14 cellular contexts compared by ENCODE assay signal in the genomic region with DNA sequence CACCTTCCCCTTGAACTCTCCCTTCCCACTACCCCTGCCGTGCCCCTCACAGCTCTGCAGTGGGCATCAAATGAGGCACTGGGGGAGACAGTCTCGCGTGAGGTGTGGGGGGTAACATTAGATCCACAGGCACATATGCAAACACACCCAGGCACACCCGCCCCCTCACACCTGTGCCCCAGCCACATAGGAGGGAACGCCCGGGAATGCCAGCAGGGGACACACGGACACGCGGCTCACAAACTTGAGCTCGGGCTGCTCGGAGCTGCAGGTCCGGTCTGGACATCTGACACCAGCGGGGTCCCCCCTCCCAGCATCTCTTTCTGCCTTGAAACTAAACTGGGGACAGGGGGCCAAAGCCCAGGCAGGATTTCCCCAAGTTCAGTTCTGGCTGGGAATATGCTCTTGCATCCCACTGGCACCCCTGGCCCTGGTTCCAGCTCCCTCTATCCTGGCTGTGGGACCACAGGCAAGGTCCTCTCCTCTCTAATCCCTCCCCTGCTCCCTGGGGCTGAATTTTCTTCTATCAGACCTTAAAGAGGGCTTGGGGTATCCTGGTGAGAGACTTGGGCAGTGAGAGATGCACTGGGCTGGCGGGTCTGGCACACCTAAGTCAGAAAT. TPM values are rescaled to one million over a fixed set of nuclear protein-coding genes. Genes with fewer than 3 reads are reported as not detected.
DNase-seq lines count a peak whose midpoint lies in the region; ATAC-seq, FAIRE-seq and TF ChIP-seq lines count a peak whose summit lies in the region.
"Had no signal": no experiment of that assay in that cellular context is flagged by ENCODE, and none has a peak within 500 bp of the region (broad histone marks: within the 10 kb centered on the region; RNA-seq: fewer than 3 reads in every experiment).

No MANE protein-coding gene starts in this region.

- H3K9ac ChIP-seq in astrocyte (ENCODE audit: low read length) (peak overlapping the region; percentile 71), mucosa of stomach (ENCODE audit: low read length) (peak overlapping the region; percentile 19)

- 37% methylated on average over 14 of the region's 14 CpGs for WGBS in right cardiac atrium
- WGBS in transverse colon (ENCODE audit: low coverage in 1 of 2), 2 donors = 49% methylated on average over 12 of the region's 14 CpGs; no CpG with 5 or more reads in 1 of the 2 donors

- H3K9me3 ChIP-seq in right cardiac atrium (ENCODE audit: control insufficient read depth, low read length) (no peaks in the 10 kb centered on the region), astrocyte (ENCODE audit: insufficient read depth, low read depth, low read length) (no peaks in the 10 kb centered on the region), mucosa of stomach (ENCODE audit: control insufficient read depth, low read length) (no peaks in the 10 kb centered on the region), transverse colon (no peaks in the 10 kb centered on the region)

- peaks cover 11% of the 10 kb centered on the region for H3K4me1 Mint-ChIP-seq in astrocyte (ENCODE audit: low read depth, unreplicated experiment)

- peak overlapping the region; percentile 57 for H3K4me3 Mint-ChIP-seq in astrocyte (ENCODE audit: unreplicated experiment)
- H3K4me3 Mint-ChIP-seq: activated CD4-positive, alpha-beta T cell treated with anti-CD3 and anti-CD28 coated beads for 36 hours; stimulated activated naive CD8-positive, alpha-beta T cell treated with anti-CD3 and anti-CD28 coated beads, Interleukin-15, Interleukin-2, amounts not matched to agents 100 ng/mL and 50 ng/mL, for 24 hours had no signal

- ATAC-seq in Right ventricle myocardium superior (ENCODE audit: poor library complexity) = peak; percentile 8
- ATAC-seq in right cardiac atrium = no peak
- ATAC-seq in GM21526 (IDR thresholded peaks at IDR 0.05; ENCODE audit: low FRiP score, unreplicated experiment) = no peak

- H3K27ac ChIP-seq in right cardiac atrium (ENCODE audit: low read length) (no peak overlapping the region), astrocyte (ENCODE audit: low read depth, low read length) (no peak overlapping the region), transverse colon (no peak overlapping the region)

- H3K4me3 ChIP-seq in right cardiac atrium (ENCODE audit: low read length) = no peak overlapping the region
- no peak overlapping the region for H3K4me3 ChIP-seq in astrocyte (ENCODE audit: insufficient read depth, low read depth, low read length)
- H3K4me3 ChIP-seq in mucosa of stomach (ENCODE audit: low read length) = no peak overlapping the region
- peak overlapping the region in 2 of 4 donors; percentile 23 to 34 for H3K4me3 ChIP-seq in transverse colon

- no peak for TF ChIP-seq POLR2A in transverse colon (IDR thresholded peaks at IDR 0.05)

- H3K36me3 Mint-ChIP-seq in astrocyte (ENCODE audit: low read depth, unreplicated experiment) = peaks cover under 1% of the 10 kb centered on the region

- intact Hi-C loops in Right ventricle myocardium superior (cut with DNase I) = loop anchor here (10.0 kb wide), 2 partner anchors 153 to 283 kb away; a partner anchor contains a TSS
- intact Hi-C loops in right cardiac atrium (cut with DNase I) = loop anchor here in 3 of 4 donors (2.0 to 10.0 kb wide), 7 partner anchors 153 to 693 kb away; a partner anchor contains a TSS
- intact Hi-C loops in transverse colon (cut with DNase I; ENCODE audit: low total_unique reads) = loop anchor here (5.0 kb wide), 2 partner anchors 285 to 365 kb away; a partner anchor contains a TSS

- H3K4me2 ChIP-seq in astrocyte (ENCODE audit: low read length) = peak overlapping the region; percentile 79

- in situ Hi-C loops in transverse colon (cut with MboI; ENCODE audit: low pct_ligation_motif_present in 1 of 4, low pct_unique_long_range_greater_than_20kb in 1 of 4, low sequenced_read_pairs in 3 of 4) = loop anchor here in 3 of 4 donors (5.0 to 25.0 kb wide), 3 partner anchors 365 to 373 kb away; no protein-coding TSS in a partner anchor

- TF ChIP-seq CTCF in astrocyte (IDR thresholded peaks at IDR 0.05; ENCODE audit: insufficient read depth, low read depth, low read length) (no peak), transverse colon (IDR thresholded peaks at IDR 0.05) (no peak)

- H3K79me2 ChIP-seq in astrocyte (ENCODE audit: insufficient read depth, low read length) = no peaks in the 10 kb centered on the region

- H3K9me3 Mint-ChIP-seq in astrocyte (ENCODE audit: unreplicated experiment) = peaks cover under 1% of the 10 kb centered on the region
- H3K9me3 Mint-ChIP-seq: stimulated activated naive CD8-positive, alpha-beta T cell treated with anti-CD3 and anti-CD28 coated beads, Interleukin-15, Interleukin-2, amounts not matched to agents 100 ng/mL and 50 ng/mL, for 24 hours had no signal

- H3K36me3 ChIP-seq in astrocyte (ENCODE audit: insufficient read depth, low read length) = no peaks in the 10 kb centered on the region
- H3K36me3 ChIP-seq in mucosa of stomach (ENCODE audit: control insufficient read depth, insufficient read depth, low read length) = no peaks in the 10 kb centered on the region
- H3K36me3 ChIP-seq in transverse colon = no peaks in the 10 kb centered on the region

- peak overlapping the region; percentile 79 for H2AFZ ChIP-seq in astrocyte (ENCODE audit: low read depth, low read length)

- H3K27ac Mint-ChIP-seq in astrocyte (ENCODE audit: unreplicated experiment) = peak overlapping the region; percentile 12
- H3K27ac Mint-ChIP-seq: activated CD4-positive, alpha-beta T cell treated with anti-CD3 and anti-CD28 coated beads for 36 hours; stimulated activated naive CD8-positive, alpha-beta T cell treated with anti-CD3 and anti-CD28 coated beads, Interleukin-15, Interleukin-2, amounts not matched to agents 100 ng/mL and 50 ng/mL, for 24 hours had no signal

- DNase-seq in Right ventricle myocardium superior (no peak), right cardiac atrium (no peak), astrocyte (ENCODE audit: low read depth) (no peak), transverse colon (peak; percentile 26), RPMI8226 (no peak), NCI-H128 (lab: John Stamatoyannopoulos, UW; ENCODE audit: unreplicated experiment) (no peak)
- DNase-seq: GF-D8 had no signal

- FAIRE-seq in astrocyte (lab: Jason Lieb, UNC) = no peak

- no peaks in the 10 kb centered on the region for H3K27me3 ChIP-seq in right cardiac atrium (ENCODE audit: control insufficient read depth, insufficient read depth)
- H3K27me3 ChIP-seq in astrocyte (ENCODE audit: insufficient read depth, low read length) = peaks cover 4% of the 10 kb centered on the region
- no peaks in the 10 kb centered on the region for H3K27me3 ChIP-seq in mucosa of stomach (ENCODE audit: control insufficient read depth, insufficient read depth, low read length)
- no peaks in the 10 kb centered on the region for H3K27me3 ChIP-seq in transverse colon

- no peak for TF ChIP-seq EP300 in transverse colon (IDR thresholded peaks at IDR 0.05; ENCODE audit: low read depth)

- peaks cover 16% of the 10 kb centered on the region for H3K27me3 Mint-ChIP-seq in astrocyte (ENCODE audit: low read depth, unreplicated experiment)
- H3K27me3 Mint-ChIP-seq: activated CD4-positive, alpha-beta T cell treated with anti-CD3 and anti-CD28 coated beads for 36 hours had no signal

- no peaks in the 10 kb centered on the region for H4K20me1 ChIP-seq in astrocyte (ENCODE audit: insufficient read depth, low read length)

- H3K4me1 ChIP-seq in right cardiac atrium (ENCODE audit: control insufficient read depth, insufficient read depth, low read length) (no peaks in the 10 kb centered on the region), astrocyte (ENCODE audit: insufficient read depth, low read length) (peaks cover 34% of the 10 kb centered on the region), mucosa of stomach (ENCODE audit: control insufficient read depth, insufficient read depth, low read length) (peaks cover 52% of the 10 kb centered on the region), transverse colon (peaks cover 5 to 29% (median 13%) of the 10 kb centered on the region in 4 donors)

RNA-seq across cellular contexts. Expression of a gene that starts 30.6 kb away (rescaled TPM):
- total RNA-seq in Right ventricle myocardium superior = not detected
- total RNA-seq in right cardiac atrium = not detected
- polyA plus RNA-seq in right cardiac atrium = not detected
- not detected in 2 replicates for total RNA-seq in astrocyte
- total RNA-seq in transverse colon = under 1 TPM in 1 of 4 donors, not detected in 3; 0.48 TPM
- total RNA-seq: activated CD4-positive, alpha-beta T cell treated with anti-CD3 and anti-CD28 coated beads for 36 hours; glomerular endothelial cell; SK-MEL-5 had no signal
- polyA plus RNA-seq: BJ had no signal
